ENCODE assay signal across 8 cellular contexts in the genomic region with DNA sequence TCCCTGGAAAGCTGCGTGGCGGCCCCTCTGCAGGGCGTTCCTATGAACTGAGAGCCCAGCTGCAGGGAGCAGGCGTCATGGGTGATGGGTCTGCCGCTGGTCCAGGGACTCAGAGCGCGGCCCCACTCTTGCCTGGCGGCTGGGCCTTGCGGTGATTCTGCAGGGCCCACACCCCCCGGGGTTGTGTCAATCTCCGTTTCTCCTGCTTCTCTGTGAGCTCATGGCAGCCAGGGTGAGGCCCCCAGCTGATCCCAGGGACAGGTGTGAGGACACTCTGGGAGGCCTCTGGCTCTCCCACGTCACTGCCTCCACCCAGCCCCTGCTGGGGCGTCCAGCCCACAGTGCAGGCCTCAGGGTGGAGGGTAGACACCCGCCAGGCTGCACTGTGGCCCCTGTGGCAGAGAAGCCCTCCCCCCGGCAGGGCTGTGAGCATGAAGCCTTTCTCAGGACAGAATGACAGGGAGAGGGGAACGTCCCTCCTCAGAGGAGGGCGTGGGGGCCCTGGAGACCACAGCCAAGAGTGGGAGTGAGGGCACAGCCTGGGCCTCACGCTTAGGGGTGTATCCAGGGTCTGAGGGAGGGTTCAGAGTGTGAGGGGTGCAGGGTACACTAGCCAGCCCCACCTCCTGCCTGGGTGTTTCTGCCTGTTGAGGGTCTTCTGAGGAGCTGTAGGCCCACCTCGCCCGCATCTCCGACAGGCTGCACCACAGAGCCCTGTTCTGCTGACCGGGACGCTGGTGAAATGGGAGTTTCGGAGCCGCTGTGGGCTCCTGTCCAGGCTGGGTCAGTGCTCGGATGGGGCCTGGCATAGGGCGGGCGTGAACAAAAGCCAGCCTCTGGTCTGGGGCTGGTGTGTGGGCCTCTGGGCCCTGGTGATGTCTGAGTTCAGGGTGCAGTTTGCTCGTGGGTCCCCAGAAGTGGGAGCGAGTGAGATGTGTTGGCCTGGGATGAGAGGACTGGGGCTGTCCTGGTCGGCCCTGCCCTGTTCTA. TPM values are rescaled to one million over a fixed set of nuclear protein-coding genes. Genes with fewer than 3 reads are reported as not detected.
A peak's percentile ranks its signal among the peaks of the same experiment; 100 is the strongest.
DNase-seq lines count a peak whose midpoint lies in the region; ATAC-seq and TF ChIP-seq lines count a peak whose summit lies in the region.
"Had no signal": no experiment of that assay in that cellular context is flagged by ENCODE, and none has a peak within 500 bp of the region (broad histone marks: within the 10 kb centered on the region; RNA-seq: fewer than 3 reads in every experiment).

No MANE protein-coding gene starts in this region.

- DNase-seq in Panc1 (ENCODE audit: low read depth, low spot score) (no peak), fibroblast of lung (ENCODE audit: low read depth in 2 of 2) (no peak), dedifferentiated amniotic fluid mesenchymal stem cell (ENCODE audit: extremely low spot score) (no peak)
- DNase-seq in stimulated activated effector memory CD8-positive, alpha-beta T cell treated with anti-CD3 and anti-CD28 coated beads, Interleukin-12 subunit alpha, Interleukin-12 subunit beta, amount 100 ng/mL, for 72 hours (ENCODE audit: low spot score in 2 of 2): no peak
- DNase-seq in activated CD4-positive, alpha-beta T cell treated with anti-CD3 and anti-CD28 coated beads, Interleukin-2, amount 50 U/mL, for 48 hours: no peak

- POLR2A ChIA-PET in Panc1 (lab: Charles Lee): no interaction called here

- peaks cover 50% of the 10 kb centered on the region for H3K36me3 Mint-ChIP-seq in stimulated activated effector memory CD8-positive, alpha-beta T cell treated with anti-CD3 and anti-CD28 coated beads, Interleukin-12 subunit alpha, Interleukin-12 subunit beta, amount 100 ng/mL, for 72 hours

- H3K4me2 ChIP-seq in fibroblast of lung (ENCODE audit: extremely low read depth, insufficient read depth, low read length): no peak overlapping the region

- H3K4me3 Mint-ChIP-seq in stimulated activated effector memory CD8-positive, alpha-beta T cell treated with anti-CD3 and anti-CD28 coated beads, Interleukin-12 subunit alpha, Interleukin-12 subunit beta, amount 100 ng/mL, for 72 hours: no peak overlapping the region
- H3K4me3 Mint-ChIP-seq: effector memory CD8-positive, alpha-beta T cell had no signal

- CTCF ChIA-PET in Panc1 (lab: Charles Lee): interaction anchor here (0.6 to 0.8 kb wide), 2 partner anchors 10 to 23 kb away, joined by 3 to 4 read pairs; no protein-coding TSS in a partner anchor

- no peak overlapping the region for H2AFZ ChIP-seq in fibroblast of lung (ENCODE audit: low read length)

- in situ Hi-C loops in Panc1 (cut with HindIII; ENCODE audit: low pct_unique_long_range_greater_than_20kb, low sequenced_read_pairs): no loop called here

- H4K20me1 ChIP-seq in fibroblast of lung (ENCODE audit: control insufficient read depth, extremely low read depth, insufficient read depth, low read length): no peaks in the 10 kb centered on the region

- H3K9me3 Mint-ChIP-seq in stimulated activated effector memory CD8-positive, alpha-beta T cell treated with anti-CD3 and anti-CD28 coated beads, Interleukin-12 subunit alpha, Interleukin-12 subunit beta, amount 100 ng/mL, for 72 hours: no peaks in the 10 kb centered on the region
- H3K9me3 Mint-ChIP-seq: effector memory CD8-positive, alpha-beta T cell had no signal

- TF ChIP-seq CTCF in Panc1 (IDR thresholded peaks at IDR 0.05): no peak
- no peak for TF ChIP-seq CTCF in fibroblast of lung (conservative IDR thresholded peaks at IDR 0.05 in 1 of 2, IDR thresholded peaks at IDR 0.05 in 1 of 2; ENCODE audit: low read depth in 1 of 2, low read length in 2 of 2)

- intact Hi-C loops in Panc1 (cut with micrococcal nuclease; ENCODE audit: unreplicated experiment): no loop called here

- peak overlapping the region; percentile 20 for H3K27ac Mint-ChIP-seq in stimulated activated effector memory CD8-positive, alpha-beta T cell treated with anti-CD3 and anti-CD28 coated beads, Interleukin-12 subunit alpha, Interleukin-12 subunit beta, amount 100 ng/mL, for 72 hours

- peak; percentile 33 for ATAC-seq in Panc1
- peak; percentile 4 for ATAC-seq in stimulated activated effector memory CD8-positive, alpha-beta T cell treated with anti-CD3 and anti-CD28 coated beads, Interleukin-12 subunit alpha, Interleukin-12 subunit beta, amount 100 ng/mL, for 72 hours

- H3K9me3 ChIP-seq in Panc1 (ENCODE audit: control insufficient read depth, insufficient read depth, low read depth, low read length) (no peaks in the 10 kb centered on the region), fibroblast of lung (ENCODE audit: control insufficient read depth, insufficient read depth, low read depth, low read length) (no peaks in the 10 kb centered on the region)
- H3K9me3 ChIP-seq: stomach had no signal

- no peaks in the 10 kb centered on the region; the same call in 1 of the 2 replicates for H3K36me3 ChIP-seq in Panc1 (ENCODE audit: control insufficient read depth, insufficient read depth, low read length)
- peaks cover 13% of the 10 kb centered on the region for H3K36me3 ChIP-seq in fibroblast of lung (ENCODE audit: control insufficient read depth, insufficient read depth, low read length)

- H3K27ac ChIP-seq in Panc1 (ENCODE audit: low read length): no peak overlapping the region; the same call in 1 of the 2 replicates
- H3K27ac ChIP-seq in fibroblast of lung (ENCODE audit: insufficient read depth, low read length): peak overlapping the region; percentile 44

- H3K79me2 ChIP-seq in fibroblast of lung (ENCODE audit: control insufficient read depth, insufficient read depth, low read length): no peaks in the 10 kb centered on the region

- no peaks in the 10 kb centered on the region for H3K27me3 ChIP-seq in Panc1 (ENCODE audit: control insufficient read depth, insufficient read depth, low read length)
- H3K27me3 ChIP-seq in fibroblast of lung (ENCODE audit: control insufficient read depth, insufficient read depth, low read length): no peaks in the 10 kb centered on the region
- H3K27me3 ChIP-seq: stomach had no signal

- no peaks in the 10 kb centered on the region for H3K4me1 Mint-ChIP-seq in stimulated activated effector memory CD8-positive, alpha-beta T cell treated with anti-CD3 and anti-CD28 coated beads, Interleukin-12 subunit alpha, Interleukin-12 subunit beta, amount 100 ng/mL, for 72 hours

- H3K4me3 ChIP-seq in Panc1 (ENCODE audit: low read depth in 2 of 2, low read length in 2 of 2) (no peak overlapping the region), fibroblast of lung (replicated peaks in 1 of 4; ENCODE audit: control extremely low read depth in 1 of 4, insufficient read depth in 1 of 4, low read depth in 3 of 4, low read length in 4 of 4) (no peak overlapping the region)
- H3K4me3 ChIP-seq: stomach had no signal

- BruUV-seq in Panc1 (replicated peaks; lab: Mats Ljungman, UMichigan): no TSS peak

- H3K4me1 ChIP-seq in Panc1 (ENCODE audit: control insufficient read depth, insufficient read depth, low read length) (no peaks in the 10 kb centered on the region), fibroblast of lung (ENCODE audit: control insufficient read depth, extremely low read depth, insufficient read depth, low read length) (no peaks in the 10 kb centered on the region)

- H3K9ac ChIP-seq in fibroblast of lung (ENCODE audit: insufficient read depth, low read length): no peak overlapping the region

RNA-seq across cellular contexts. Expression of gene CRIP2, which starts 26.7 kb away (rescaled TPM):
- total RNA-seq in Panc1 (2021; ENCODE audit: unreplicated experiment) (280 TPM), fibroblast of lung (37.5 and 68.5 TPM in 2 replicates)
- 1,001 TPM for polyA plus RNA-seq in Panc1 (2012; ENCODE audit: insufficient read length)
- 58.9 and 59.8 TPM in 2 replicates for polyA plus RNA-seq in fibroblast of lung
- polyA plus RNA-seq in fibroblast of lung (2012): 121 and 148 TPM in 2 replicates
- polyA minus RNA-seq in fibroblast of lung (ENCODE audit: low replicate concordance): 48.7 and 62.4 TPM in 2 replicates

RNA-seq across cellular contexts. Expression of gene MTA1, which starts 28.3 kb away (rescaled TPM):
- total RNA-seq in Panc1 (2021; ENCODE audit: unreplicated experiment) (105 TPM), fibroblast of lung (27.2 and 29.7 TPM in 2 replicates)
- polyA plus RNA-seq in Panc1 (2012; ENCODE audit: insufficient read length): 102 TPM
- 28.6 and 35.4 TPM in 2 replicates for polyA plus RNA-seq in fibroblast of lung
- polyA plus RNA-seq in fibroblast of lung (2012): 40.3 and 44.7 TPM in 2 replicates
- polyA minus RNA-seq in fibroblast of lung (ENCODE audit: low replicate concordance): 40.3 and 72.8 TPM in 2 replicates

RNA-seq across cellular contexts. Expression of gene CRIP1, which starts 38.7 kb away (rescaled TPM):
- total RNA-seq in Panc1 (2021; ENCODE audit: unreplicated experiment): 1,056 TPM
- 2,110 TPM for polyA plus RNA-seq in Panc1 (2012; ENCODE audit: insufficient read length)
- 1.3 and 3.0 TPM in 2 replicates for total RNA-seq in fibroblast of lung
- 2.5 and 5.2 TPM in 2 replicates for polyA plus RNA-seq in fibroblast of lung
- polyA plus RNA-seq in fibroblast of lung (2012): 13.1 and 29.6 TPM in 2 replicates
- 1.0 TPM in 1 of 2 replicates, not detected in the other for polyA minus RNA-seq in fibroblast of lung (ENCODE audit: low replicate concordance)
- total RNA-seq: lung microvascular endothelial cell had no signal

RNA-seq across cellular contexts. Expression of gene TEDC1, which starts 43.1 kb away (rescaled TPM):
- total RNA-seq in Panc1 (2021; ENCODE audit: unreplicated experiment): 47.8 TPM
- 42.5 TPM for polyA plus RNA-seq in Panc1 (2012; ENCODE audit: insufficient read length)
- total RNA-seq in fibroblast of lung: 1.0 and 2.5 TPM in 2 replicates
- 0.69 and 2.1 TPM in 2 replicates for polyA plus RNA-seq in fibroblast of lung
- 1.9 and 8.9 TPM in 2 replicates for polyA plus RNA-seq in fibroblast of lung (2012)
- 0.94 and 2.7 TPM in 2 replicates for polyA minus RNA-seq in fibroblast of lung (ENCODE audit: low replicate concordance)

RNA-seq across cellular contexts. Expression of gene TEX22, which starts 49.6 kb away (rescaled TPM):
- total RNA-seq in Panc1 (2021; ENCODE audit: unreplicated experiment) (2.9 TPM), fibroblast of lung (0.33 and 0.51 TPM in 2 replicates)
- 0.62 TPM for polyA plus RNA-seq in Panc1 (2012; ENCODE audit: insufficient read length)
- polyA plus RNA-seq in fibroblast of lung: 0.02 and 0.05 TPM in 2 replicates
- polyA plus RNA-seq in fibroblast of lung (2012): 0.13 TPM in 1 of 2 replicates, not detected in the other
- 0.35 TPM in 1 of 2 replicates, not detected in the other for polyA minus RNA-seq in fibroblast of lung (ENCODE audit: low replicate concordance)

Comparison
In these comparisons a context has a peak if more than half of its experiments do, and no peak if none do; other contexts are left out.
1. RNA of gene CRIP1, which starts 38.7 kb away (total RNA-seq): 1,056 TPM in Panc1 (single experiment); 1.3 to 3.0 TPM in fibroblast of lung; every median in the first group is over 100 times any median in the second.